In the genomic region with DNA sequence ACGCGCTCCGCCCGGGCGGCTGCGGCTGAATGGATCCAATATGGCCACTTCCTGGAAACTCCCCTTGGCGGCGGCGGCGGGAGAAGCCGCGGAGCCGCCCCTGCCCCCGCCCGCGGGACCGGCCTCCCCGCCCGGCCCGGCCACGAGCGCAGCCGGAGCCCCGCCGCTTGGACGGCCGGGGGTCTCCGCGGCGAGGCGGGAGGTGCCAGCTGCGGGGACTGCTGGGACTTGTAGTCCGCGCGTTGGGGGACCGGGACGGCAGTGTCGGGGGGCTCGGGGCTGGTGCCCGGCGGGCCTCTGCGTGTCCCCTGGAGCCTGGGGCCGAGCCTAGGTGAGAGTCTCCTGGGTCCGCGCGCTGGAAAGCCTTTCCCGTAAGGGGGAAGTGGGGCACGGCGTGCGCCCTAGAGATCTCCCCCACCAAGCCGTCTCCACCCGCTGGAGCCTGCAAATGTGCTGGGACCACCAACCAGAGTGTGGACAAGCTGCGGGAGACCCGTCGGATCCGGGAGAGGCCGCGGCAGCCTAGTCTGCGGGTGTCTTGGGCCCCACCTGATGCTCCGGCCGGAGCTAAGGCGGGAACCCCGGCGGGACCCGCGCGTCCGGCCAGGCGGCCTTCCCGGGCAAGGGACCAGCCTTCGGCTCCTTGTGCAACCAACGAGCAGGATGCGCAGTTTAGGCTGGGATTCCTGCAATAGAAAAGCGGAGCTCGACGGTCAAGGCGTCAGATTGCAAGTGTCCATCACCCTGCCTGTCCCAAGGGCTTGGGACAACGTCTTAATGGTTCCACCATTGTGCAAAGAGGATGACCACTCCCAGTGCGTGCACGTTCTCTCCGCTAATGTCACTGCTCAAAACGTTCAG, we compare ENCODE assay signal across 1 cellular context.
TF ChIP-seq lines count a peak whose summit lies in the region.

A gene with protein sequence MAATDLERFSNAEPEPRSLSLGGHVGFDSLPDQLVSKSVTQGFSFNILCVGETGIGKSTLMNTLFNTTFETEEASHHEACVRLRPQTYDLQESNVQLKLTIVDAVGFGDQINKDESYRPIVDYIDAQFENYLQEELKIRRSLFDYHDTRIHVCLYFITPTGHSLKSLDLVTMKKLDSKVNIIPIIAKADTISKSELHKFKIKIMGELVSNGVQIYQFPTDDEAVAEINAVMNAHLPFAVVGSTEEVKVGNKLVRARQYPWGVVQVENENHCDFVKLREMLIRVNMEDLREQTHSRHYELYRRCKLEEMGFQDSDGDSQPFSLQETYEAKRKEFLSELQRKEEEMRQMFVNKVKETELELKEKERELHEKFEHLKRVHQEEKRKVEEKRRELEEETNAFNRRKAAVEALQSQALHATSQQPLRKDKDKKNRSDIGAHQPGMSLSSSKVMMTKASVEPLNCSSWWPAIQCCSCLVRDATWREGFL (minus strand): TSS at position 31 of the 861 bp plus-strand sequence. CDS start 102 bp downstream, outside the sequence.

TF ChIP-seq in GM12878, 131 proteins besides CTCF, POLR2A, EP300 and RAD21 (continued from another document):
- TF ChIP-seq, protein P1, sequence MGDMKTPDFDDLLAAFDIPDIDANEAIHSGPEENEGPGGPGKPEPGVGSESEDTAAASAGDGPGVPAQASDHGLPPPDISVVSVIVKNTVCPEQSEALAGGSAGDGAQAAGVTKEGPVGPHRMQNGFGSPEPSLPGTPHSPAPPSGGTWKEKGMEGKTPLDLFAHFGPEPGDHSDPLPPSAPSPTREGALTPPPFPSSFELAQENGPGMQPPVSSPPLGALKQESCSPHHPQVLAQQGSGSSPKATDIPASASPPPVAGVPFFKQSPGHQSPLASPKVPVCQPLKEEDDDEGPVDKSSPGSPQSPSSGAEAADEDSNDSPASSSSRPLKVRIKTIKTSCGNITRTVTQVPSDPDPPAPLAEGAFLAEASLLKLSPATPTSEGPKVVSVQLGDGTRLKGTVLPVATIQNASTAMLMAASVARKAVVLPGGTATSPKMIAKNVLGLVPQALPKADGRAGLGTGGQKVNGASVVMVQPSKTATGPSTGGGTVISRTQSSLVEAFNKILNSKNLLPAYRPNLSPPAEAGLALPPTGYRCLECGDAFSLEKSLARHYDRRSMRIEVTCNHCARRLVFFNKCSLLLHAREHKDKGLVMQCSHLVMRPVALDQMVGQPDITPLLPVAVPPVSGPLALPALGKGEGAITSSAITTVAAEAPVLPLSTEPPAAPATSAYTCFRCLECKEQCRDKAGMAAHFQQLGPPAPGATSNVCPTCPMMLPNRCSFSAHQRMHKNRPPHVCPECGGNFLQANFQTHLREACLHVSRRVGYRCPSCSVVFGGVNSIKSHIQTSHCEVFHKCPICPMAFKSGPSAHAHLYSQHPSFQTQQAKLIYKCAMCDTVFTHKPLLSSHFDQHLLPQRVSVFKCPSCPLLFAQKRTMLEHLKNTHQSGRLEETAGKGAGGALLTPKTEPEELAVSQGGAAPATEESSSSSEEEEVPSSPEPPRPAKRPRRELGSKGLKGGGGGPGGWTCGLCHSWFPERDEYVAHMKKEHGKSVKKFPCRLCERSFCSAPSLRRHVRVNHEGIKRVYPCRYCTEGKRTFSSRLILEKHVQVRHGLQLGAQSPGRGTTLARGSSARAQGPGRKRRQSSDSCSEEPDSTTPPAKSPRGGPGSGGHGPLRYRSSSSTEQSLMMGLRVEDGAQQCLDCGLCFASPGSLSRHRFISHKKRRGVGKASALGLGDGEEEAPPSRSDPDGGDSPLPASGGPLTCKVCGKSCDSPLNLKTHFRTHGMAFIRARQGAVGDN (IDR thresholded peaks at IDR 0.05): 0 out of 2 replicates have a peak, but pooled peaks have one; percentile 45
- peak; percentile 74 for TF ChIP-seq DPF2 (IDR thresholded peaks at IDR 0.05)
- 0 out of 2 replicates have a peak, but pooled peaks have one; percentile 18 for TF ChIP-seq RUNX3 (IDR thresholded peaks at IDR 0.05; ENCODE audit: low read length)
- no peak for TF ChIP-seq SUPT20H (IDR thresholded peaks at IDR 0.05; ENCODE audit: borderline replicate concordance, control insufficient read depth, low read depth, low read length)
- TF ChIP-seq YBX1 (IDR thresholded peaks at IDR 0.05): no peak
- TF ChIP-seq RB1 (IDR thresholded peaks at IDR 0.05; ENCODE audit: borderline replicate concordance): peak; percentile 26; the same call in 1 of the 2 replicates
- peak; percentile 73 for TF ChIP-seq HCFC1 (IDR thresholded peaks at IDR 0.05; ENCODE audit: low read length)
- no peak for TF ChIP-seq ZZZ3 (IDR thresholded peaks at IDR 0.05; ENCODE audit: control insufficient read depth, insufficient read length, low read depth)
- TF ChIP-seq CEBPB (IDR thresholded peaks at IDR 0.05; ENCODE audit: borderline replicate concordance in 1 of 2, low read depth in 2 of 2, low read length in 2 of 2): no peak
- TF ChIP-seq, protein P2, sequence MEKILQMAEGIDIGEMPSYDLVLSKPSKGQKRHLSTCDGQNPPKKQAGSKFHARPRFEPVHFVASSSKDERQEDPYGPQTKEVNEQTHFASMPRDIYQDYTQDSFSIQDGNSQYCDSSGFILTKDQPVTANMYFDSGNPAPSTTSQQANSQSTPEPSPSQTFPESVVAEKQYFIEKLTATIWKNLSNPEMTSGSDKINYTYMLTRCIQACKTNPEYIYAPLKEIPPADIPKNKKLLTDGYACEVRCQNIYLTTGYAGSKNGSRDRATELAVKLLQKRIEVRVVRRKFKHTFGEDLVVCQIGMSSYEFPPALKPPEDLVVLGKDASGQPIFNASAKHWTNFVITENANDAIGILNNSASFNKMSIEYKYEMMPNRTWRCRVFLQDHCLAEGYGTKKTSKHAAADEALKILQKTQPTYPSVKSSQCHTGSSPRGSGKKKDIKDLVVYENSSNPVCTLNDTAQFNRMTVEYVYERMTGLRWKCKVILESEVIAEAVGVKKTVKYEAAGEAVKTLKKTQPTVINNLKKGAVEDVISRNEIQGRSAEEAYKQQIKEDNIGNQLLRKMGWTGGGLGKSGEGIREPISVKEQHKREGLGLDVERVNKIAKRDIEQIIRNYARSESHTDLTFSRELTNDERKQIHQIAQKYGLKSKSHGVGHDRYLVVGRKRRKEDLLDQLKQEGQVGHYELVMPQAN (conservative IDR thresholded peaks at IDR 0.05): 0 out of 2 replicates have a peak, but pooled peaks have one; percentile 10
- TF ChIP-seq BHLHE40 (IDR thresholded peaks at IDR 0.05; ENCODE audit: borderline replicate concordance in 1 of 2, low read depth in 2 of 2, low read length in 1 of 2): peak in 1 of 2 experiments; percentile 39; a peak in 1 of 4 replicates
- 0 out of 2 replicates have a peak, but pooled peaks have one; percentile 41 for TF ChIP-seq TCF3 (IDR thresholded peaks at IDR 0.05; ENCODE audit: borderline replicate concordance, insufficient read depth, low read depth, low read length)
- no peak for TF ChIP-seq MXI1 (IDR thresholded peaks at IDR 0.05; ENCODE audit: low read depth, low read length)
- TF ChIP-seq SPI1 (IDR thresholded peaks at IDR 0.05; ENCODE audit: borderline replicate concordance, insufficient read depth, low read depth, low read length): peak; percentile 5; the same call in 1 of the 2 replicates
- peak; percentile 87 for TF ChIP-seq IKZF1 (conservative IDR thresholded peaks at IDR 0.05)
- TF ChIP-seq SIX5 (IDR thresholded peaks at IDR 0.05; ENCODE audit: low read depth, low read length, severe bottlenecking): peak; percentile 67
- 0 out of 2 replicates have a peak, but pooled peaks have one; percentile 36 for TF ChIP-seq TAF1 (IDR thresholded peaks at IDR 0.05; ENCODE audit: borderline replicate concordance, low read depth, low read length)
